10 cellular contexts compared by ENCODE assay signal in the genomic region with DNA sequence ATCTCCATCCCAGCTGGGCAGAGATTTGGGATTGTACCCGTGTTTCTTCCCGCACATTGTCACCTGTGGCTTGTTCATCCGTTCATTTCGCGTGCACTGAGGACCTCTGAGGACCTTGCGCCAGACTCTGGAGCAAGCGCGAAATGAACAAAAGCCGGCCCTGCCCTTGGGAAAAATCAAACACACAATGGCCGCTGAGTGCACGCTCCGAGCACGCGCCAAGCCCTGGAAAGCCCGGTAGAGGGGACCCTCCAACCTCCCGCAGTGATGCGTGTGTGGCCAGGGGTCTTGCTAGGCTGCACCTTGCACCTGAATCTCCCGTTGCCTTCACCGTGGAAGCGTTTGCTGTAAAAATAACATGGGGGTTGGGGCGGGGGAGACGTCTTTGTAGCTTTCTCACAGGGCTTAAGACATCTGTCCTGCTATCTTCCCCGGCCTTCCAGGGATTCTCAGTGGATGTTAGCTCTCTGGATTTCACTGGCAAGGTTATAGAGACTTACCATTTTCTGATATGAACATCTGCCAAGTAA. TPM values are rescaled to one million over a fixed set of nuclear protein-coding genes. Genes with fewer than 3 reads are reported as not detected.
DNase-seq lines count a peak whose midpoint lies in the region; ATAC-seq and TF ChIP-seq lines count a peak whose summit lies in the region.
"Had no signal": no experiment of that assay in that cellular context is flagged by ENCODE, and none has a peak within 500 bp of the region (broad histone marks: within the 10 kb centered on the region; RNA-seq: fewer than 3 reads in every experiment).

No MANE protein-coding gene starts in this region.

- H3K27ac ChIP-seq in coronary artery = no peak overlapping the region
- H3K27ac ChIP-seq in naive thymus-derived CD4-positive, alpha-beta T cell (ENCODE audit: low read depth, low read length) = no peak overlapping the region
- no peak overlapping the region for H3K27ac ChIP-seq in upper lobe of right lung

- peak overlapping the region; percentile 49 for H3K27ac Mint-ChIP-seq in stimulated activated naive CD8-positive, alpha-beta T cell treated with anti-CD3 and anti-CD28 coated beads, Interleukin-15, Interleukin-2, amounts not matched to agents 100 ng/mL and 50 ng/mL, for 24 hours
- H3K27ac Mint-ChIP-seq in naive thymus-derived CD4-positive, alpha-beta T cell = peak overlapping the region in 8 of 9 donors; percentile 2 to 70 (median 39)

- H3K27me3 Mint-ChIP-seq in stimulated activated naive CD8-positive, alpha-beta T cell treated with anti-CD3 and anti-CD28 coated beads, Interleukin-15, Interleukin-2, amounts not matched to agents 100 ng/mL and 50 ng/mL, for 24 hours = peaks cover 4% of the 10 kb centered on the region
- H3K27me3 Mint-ChIP-seq in naive thymus-derived CD4-positive, alpha-beta T cell = peaks cover 0 to 14% (median 0%) of the 10 kb centered on the region in 5 donors

- peaks cover 0 to 2% (median 0%) of the 10 kb centered on the region in 3 experiments for H3K36me3 ChIP-seq in naive thymus-derived CD4-positive, alpha-beta T cell (ENCODE audit: control insufficient read depth in 2 of 3, insufficient read depth in 3 of 3, low read length in 3 of 3)
- H3K36me3 ChIP-seq in upper lobe of right lung = no peaks in the 10 kb centered on the region

- ATAC-seq in stimulated activated naive CD8-positive, alpha-beta T cell treated with anti-CD3 and anti-CD28 coated beads, Interleukin-15, Interleukin-2, amounts not matched to agents 100 U/mL and 50 U/mL, for 24 hours = no peak
- ATAC-seq in naive thymus-derived CD4-positive, alpha-beta T cell = no peak
- ATAC-seq in upper lobe of right lung (peak; percentile 13), HG03280 (IDR thresholded peaks at IDR 0.05; ENCODE audit: unreplicated experiment) (no peak), HG02798 (IDR thresholded peaks at IDR 0.05; ENCODE audit: poor library complexity, unreplicated experiment) (no peak)

- H3K9me3 ChIP-seq in naive thymus-derived CD4-positive, alpha-beta T cell (ENCODE audit: control insufficient read depth in 2 of 3, low read length in 3 of 3) = no peaks in the 10 kb centered on the region
- H3K9me3 ChIP-seq in upper lobe of right lung = no peaks in the 10 kb centered on the region

- DNase-seq in stimulated activated naive CD8-positive, alpha-beta T cell treated with anti-CD3 and anti-CD28 coated beads, Interleukin-15, Interleukin-2, amounts not matched to agents 100 U/mL and 50 U/mL, for 24 hours = no peak
- no peak for DNase-seq in coronary artery (ENCODE audit: low spot score)
- DNase-seq in naive thymus-derived CD4-positive, alpha-beta T cell = no peak
- DNase-seq in upper lobe of right lung = no peak
- no peak for DNase-seq in NCI-H82 treated with DMSO at 0.1 percent for 48 hours (lab: John Stamatoyannopoulos, UW; ENCODE audit: unreplicated experiment)
- DNase-seq: Kasumi-1, NCI-H526 treated with DMSO at 0.1 percent for 48 hours had no signal

- H3K4me3 Mint-ChIP-seq in stimulated activated naive CD8-positive, alpha-beta T cell treated with anti-CD3 and anti-CD28 coated beads, Interleukin-15, Interleukin-2, amounts not matched to agents 100 ng/mL and 50 ng/mL, for 24 hours = peak overlapping the region; percentile 30
- H3K4me3 Mint-ChIP-seq in naive thymus-derived CD4-positive, alpha-beta T cell = peak overlapping the region; percentile 23 to 80 (median 69)

- CTCF ChIA-PET in naive thymus-derived CD4-positive, alpha-beta T cell (lab: Charles Lee) = interaction anchor here (0.8 to 2.0 kb wide), 4 partner anchors 20 to 191 kb away, joined by 3 to 8 read pairs (median 4); a partner anchor contains a TSS

- intact Hi-C loops in naive thymus-derived CD4-positive, alpha-beta T cell (cut with micrococcal nuclease) = loop anchor here in 1 of 2 donors (2.0 to 5.0 kb wide), 2 partner anchors 185 to 276 kb away; a partner anchor contains a TSS
- intact Hi-C loops in upper lobe of right lung (cut with DNase I) = no loop called here

- H3K4me3 ChIP-seq in coronary artery (peak overlapping the region; percentile 66), upper lobe of right lung (peak overlapping the region; percentile 54)
- H3K4me3 ChIP-seq in naive thymus-derived CD4-positive, alpha-beta T cell (ENCODE audit: low read length) = peak overlapping the region; percentile 75

- H3K36me3 Mint-ChIP-seq in stimulated activated naive CD8-positive, alpha-beta T cell treated with anti-CD3 and anti-CD28 coated beads, Interleukin-15, Interleukin-2, amounts not matched to agents 100 ng/mL and 50 ng/mL, for 24 hours (ENCODE audit: low read depth) = peaks cover 2% of the 10 kb centered on the region
- H3K36me3 Mint-ChIP-seq in naive thymus-derived CD4-positive, alpha-beta T cell = peaks cover 0 to 2% (median 0%) of the 10 kb centered on the region in 5 donors

- POLR2A ChIA-PET in naive thymus-derived CD4-positive, alpha-beta T cell (lab: Charles Lee) = interaction anchor here (0.7 to 3.0 kb wide), 6 partner anchors 10 to 201 kb away, joined by 3 to 19 read pairs (median 4); a partner anchor contains a TSS

- H3K9me3 Mint-ChIP-seq in stimulated activated naive CD8-positive, alpha-beta T cell treated with anti-CD3 and anti-CD28 coated beads, Interleukin-15, Interleukin-2, amounts not matched to agents 100 ng/mL and 50 ng/mL, for 24 hours = no peaks in the 10 kb centered on the region
- H3K9me3 Mint-ChIP-seq in naive thymus-derived CD4-positive, alpha-beta T cell = no peaks in the 10 kb centered on the region

- peaks cover 10% of the 10 kb centered on the region for H3K4me1 Mint-ChIP-seq in stimulated activated naive CD8-positive, alpha-beta T cell treated with anti-CD3 and anti-CD28 coated beads, Interleukin-15, Interleukin-2, amounts not matched to agents 100 ng/mL and 50 ng/mL, for 24 hours (ENCODE audit: low read depth)
- H3K4me1 Mint-ChIP-seq in naive thymus-derived CD4-positive, alpha-beta T cell = peaks cover 0 to 17% (median 7%) of the 10 kb centered on the region in 7 donors

- TF ChIP-seq CTCF in coronary artery (IDR thresholded peaks at IDR 0.05) (no peak), upper lobe of right lung (IDR thresholded peaks at IDR 0.05) (no peak)

- no peaks in the 10 kb centered on the region for H3K4me1 ChIP-seq in naive thymus-derived CD4-positive, alpha-beta T cell (ENCODE audit: control insufficient read depth in 2 of 2, insufficient read depth in 2 of 2, low read length in 2 of 2)
- H3K4me1 ChIP-seq in upper lobe of right lung = peaks cover 7% of the 10 kb centered on the region

- no peaks in the 10 kb centered on the region for H3K27me3 ChIP-seq in naive thymus-derived CD4-positive, alpha-beta T cell (ENCODE audit: control insufficient read depth in 2 of 2, insufficient read depth in 2 of 2, low read length in 2 of 2)
- no peaks in the 10 kb centered on the region for H3K27me3 ChIP-seq in upper lobe of right lung

RNA-seq across cellular contexts. Expression of a gene that starts 37.4 kb away (rescaled TPM):
- total RNA-seq in naive thymus-derived CD4-positive, alpha-beta T cell = 10 to 100 TPM; 11.2 to 16.1 (median 14.3) TPM
- 1 to 10 TPM in 1 of 2 donors, under 1 TPM in 1; 0.76 to 3.8 TPM for polyA plus RNA-seq in naive thymus-derived CD4-positive, alpha-beta T cell
- total RNA-seq in upper lobe of right lung = 11.3 TPM
